Comparison of ENCODE assay signal across 1 cellular context in the genomic region with DNA sequence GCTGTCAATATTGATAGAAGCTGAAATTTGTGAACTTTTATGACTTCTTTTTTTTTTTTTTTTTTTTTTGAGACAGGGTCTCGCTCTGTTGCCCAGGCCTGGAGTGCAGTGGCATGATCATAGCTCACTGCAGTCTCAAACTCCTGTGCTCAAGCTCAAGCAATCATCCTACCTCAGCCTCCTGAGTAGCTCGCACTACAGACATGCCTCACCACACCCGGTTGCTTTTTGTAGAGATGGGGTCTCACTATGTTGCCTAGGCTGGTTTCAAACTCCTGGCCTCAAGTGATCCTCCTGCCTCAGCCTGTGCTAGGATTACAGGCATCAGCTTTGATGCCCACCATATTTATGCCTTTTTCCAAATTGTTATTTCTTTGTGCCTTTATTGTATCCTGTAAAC.
TF ChIP-seq lines count a peak whose summit lies in the region.

No MANE protein-coding gene starts in this region.

TF ChIP-seq in WTC11, 78 proteins besides CTCF, POLR2A, EP300 and RAD21:
- TF ChIP-seq ZNF121 (CRISPR knock-in tag; IDR thresholded peaks at IDR 0.05): peak; percentile 45; the same call in 1 of the 2 replicates
